18 cellular contexts compared by ENCODE assay signal in genomic region chr6:100382767-100383195, GRCh38.
DNase-seq lines count a peak whose midpoint lies in the region; ATAC-seq lines count a peak whose summit lies in the region.
"Had no signal": no experiment of that assay in that cellular context is flagged by ENCODE, and none has a peak within 500 bp of the region (broad histone marks: within the 10 kb centered on the region; RNA-seq: fewer than 3 reads in every experiment).

No MANE protein-coding gene starts in this region.

- no peaks in the 10 kb centered on the region for H3K27me3 ChIP-seq in MG63
- H3K27me3 ChIP-seq: BLaER1 treated with 17β-estradiol and CSF1 and Interleukin-3, amounts not matched to agents 10 nM and 100 nM; Peyer's patch had no signal

- no peak for ATAC-seq in HG02840 (IDR thresholded peaks at IDR 0.05; ENCODE audit: low FRiP score, unreplicated experiment)
- ATAC-seq: GM12878, GM23338, K562 had no signal

- in situ Hi-C loops in Caki2 (cut with HindIII; ENCODE audit: low pct_unique_long_range_greater_than_20kb, low sequenced_read_pairs), result no loop called here

- peak; percentile 46 for DNase-seq in Caki2 (ENCODE audit: low read depth)
- DNase-seq in NCI-H69 (lab: John Stamatoyannopoulos, UW), result peak; percentile 58
- peak; percentile 79 to 80 for DNase-seq in dermis microvascular lymphatic vessel endothelial cell (ENCODE audit: low read depth in 2 of 2)
- peak; percentile 10 to 90 for DNase-seq in lung microvascular endothelial cell (ENCODE audit: low read depth in 2 of 2)
- no peak for DNase-seq in activated T-cell treated with anti-CD3 and anti-CD28 coated beads for 4 hours
- no peak for DNase-seq in GM03348 (ENCODE audit: low spot score)
- no peak for DNase-seq in MG63
- DNase-seq: DMS153, MM.1S, NCI-H187, NCI-H748 treated with DMSO at 0.1 percent for 48 hours, Peyer's patch, SHP77 treated with DMSO at 0.1 percent for 48 hours had no signal

- no peaks in the 10 kb centered on the region for H3K36me3 ChIP-seq in MG63
- H3K36me3 ChIP-seq: BLaER1 treated with 17β-estradiol and CSF1 and Interleukin-3, amounts not matched to agents 10 nM and 100 nM; Peyer's patch had no signal

- H3K4me3 ChIP-seq in MG63, result no peak overlapping the region
- H3K4me3 ChIP-seq: BLaER1 treated with 17β-estradiol and CSF1 and Interleukin-3, amounts not matched to agents 10 nM and 100 nM; GM12878; GM23338; K562; Peyer's patch had no signal

- no peaks in the 10 kb centered on the region for H3K9me3 ChIP-seq in MG63
- H3K9me3 ChIP-seq: BLaER1 treated with 17β-estradiol and CSF1 and Interleukin-3, amounts not matched to agents 10 nM and 100 nM; Peyer's patch had no signal

Comparison
In these comparisons a context has a peak if more than half of its experiments do, and no peak if none do; other contexts are left out.
1. DNase-seq: peak in Caki2 (single experiment), NCI-H69 (single experiment), dermis microvascular lymphatic vessel endothelial cell (2 of 2) and lung microvascular endothelial cell (2 of 2); none in activated T-cell treated with anti-CD3 and anti-CD28 coated beads for 4 hours (single experiment), GM03348 (single experiment) and MG63 (single experiment).